Comparison of ENCODE assay signal across 8 cellular contexts in the genomic region with DNA sequence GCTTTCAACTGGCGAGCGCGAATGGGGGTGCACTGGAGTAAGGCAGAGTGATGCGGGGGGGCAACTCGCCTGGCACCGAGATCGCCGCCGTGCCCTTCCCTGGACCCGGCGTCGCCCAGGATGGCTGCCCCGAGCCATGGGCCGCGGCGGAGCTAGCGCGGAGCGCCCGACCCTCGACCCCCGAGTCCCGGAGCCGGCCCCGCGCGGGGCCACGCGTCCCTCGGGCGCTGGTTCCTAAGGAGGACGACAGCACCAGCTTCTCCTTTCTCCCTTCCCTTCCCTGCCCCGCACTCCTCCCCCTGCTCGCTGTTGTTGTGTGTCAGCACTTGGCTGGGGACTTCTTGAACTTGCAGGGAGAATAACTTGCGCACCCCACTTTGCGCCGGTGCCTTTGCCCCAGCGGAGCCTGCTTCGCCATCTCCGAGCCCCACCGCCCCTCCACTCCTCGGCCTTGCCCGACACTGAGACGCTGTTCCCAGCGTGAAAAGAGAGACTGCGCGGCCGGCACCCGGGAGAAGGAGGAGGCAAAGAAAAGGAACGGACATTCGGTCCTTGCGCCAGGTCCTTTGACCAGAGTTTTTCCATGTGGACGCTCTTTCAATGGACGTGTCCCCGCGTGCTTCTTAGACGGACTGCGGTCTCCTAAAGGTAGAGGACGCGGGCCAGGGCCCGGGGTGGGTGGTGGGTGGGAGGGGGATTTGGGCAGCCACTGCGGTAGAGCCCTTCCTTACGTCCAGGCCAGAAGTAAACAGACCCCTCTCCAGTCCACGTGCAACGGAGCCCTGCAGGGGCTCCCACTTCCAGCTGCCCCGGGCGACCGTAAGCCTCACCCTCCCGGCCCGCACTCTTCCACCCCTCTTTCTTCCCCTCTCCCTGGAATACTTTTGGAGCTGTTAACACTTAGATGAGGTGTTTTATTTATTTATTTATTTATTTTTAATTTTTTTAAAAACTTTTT. TPM values are rescaled to one million over a fixed set of nuclear protein-coding genes. Genes with fewer than 3 reads are reported as not detected.
DNase-seq lines count a peak whose midpoint lies in the region; ATAC-seq and TF ChIP-seq lines count a peak whose summit lies in the region.

No MANE protein-coding gene starts in this region.

- H3K27me3 Mint-ChIP-seq in type B pancreatic cell = peaks cover 61% of the 10 kb centered on the region

- H3K36me3 Mint-ChIP-seq in type B pancreatic cell = peaks cover 6% of the 10 kb centered on the region

- H3K4me1 Mint-ChIP-seq in type B pancreatic cell (ENCODE audit: unreplicated experiment) = peaks cover 30% of the 10 kb centered on the region

- no peaks in the 10 kb centered on the region for H3K9me3 Mint-ChIP-seq in type B pancreatic cell

- H3K9me3 ChIP-seq in right lobe of liver = no peaks in the 10 kb centered on the region

- TF ChIP-seq CTCF in right lobe of liver (IDR thresholded peaks at IDR 0.05) = no peak
- no peak for TF ChIP-seq CTCF in type B pancreatic cell (conservative IDR thresholded peaks at IDR 0.05)

- WGBS in right lobe of liver (ENCODE audit: insufficient coverage, low coverage, low lambda C conversion rate, missing lambda C conversion rate) = under 1% methylated on average over 19 of the region's 70 CpGs

- no peaks in the 10 kb centered on the region for H3K36me3 ChIP-seq in right lobe of liver

- peak; percentile 2 for ATAC-seq in HG03521 (IDR thresholded peaks at IDR 0.05; ENCODE audit: unreplicated experiment)
- peak; percentile 8 to 38 (median 20) for ATAC-seq in right lobe of liver

- DNase-seq in Daoy (ENCODE audit: low read depth) (peak; percentile 45), dermis blood vessel endothelial cell (peak; percentile 48), right lobe of liver (peak; percentile 40 to 56 (median 51)), type B pancreatic cell (ENCODE audit: extremely low spot score, unreplicated experiment) (no peak), OCI-M2 (lab: John Stamatoyannopoulos, UW; ENCODE audit: unreplicated experiment) (no peak), mucosa of gallbladder (ENCODE audit: low spot score) (no peak), KG1 (lab: John Stamatoyannopoulos, UW) (no peak)

- H3K27me3 ChIP-seq in right lobe of liver = no peaks in the 10 kb centered on the region

- peak overlapping the region; percentile 65 to 80 (median 79) for H3K4me3 ChIP-seq in right lobe of liver

- peaks cover 0 to 18% (median 3%) of the 10 kb centered on the region in 4 donors for H3K4me1 ChIP-seq in right lobe of liver

- H3K4me3 Mint-ChIP-seq in type B pancreatic cell = peak overlapping the region; percentile 86

- peak overlapping the region; percentile 67 to 88 (median 76) for H3K27ac ChIP-seq in right lobe of liver

- H3K27ac Mint-ChIP-seq in type B pancreatic cell = peak overlapping the region; percentile 62

- intact Hi-C loops in right lobe of liver (cut with DNase I) = loop anchor here in 1 of 2 donors (10.0 kb wide), 1 partner anchor 134 kb away; no protein-coding TSS in a partner anchor

- TF ChIP-seq POLR2A in right lobe of liver (IDR thresholded peaks at IDR 0.05) = no peak

RNA-seq across cellular contexts. Expression of gene BMP2, which starts 1.0 kb away (rescaled TPM):
- 1.8 and 2.5 TPM in 2 replicates for total RNA-seq in Daoy (2014; rRNA removed; shearing (Covaris generic))
- total RNA-seq in dermis blood vessel endothelial cell (23.1 and 33.7 TPM in 2 replicates), right lobe of liver (1 to 10 TPM; 1.4 to 9.3 (median 4.9) TPM), type B pancreatic cell (ENCODE audit: low replicate concordance) (12.8 and 17.9 TPM in 2 replicates), mucosa of gallbladder (55.8 TPM)

Comparison
In these comparisons a context has a peak if more than half of its experiments do, and no peak if none do; other contexts are left out.
1. DNase-seq: peak in Daoy (single experiment), dermis blood vessel endothelial cell (single experiment) and right lobe of liver (3 of 3); none in type B pancreatic cell (single experiment), OCI-M2 (single experiment), mucosa of gallbladder (single experiment) and KG1 (single experiment).